In genomic region chr19:2495130-2495641, GRCh38 we compare ENCODE assay signal across 8 cellular contexts. TPM values are rescaled to one million over a fixed set of nuclear protein-coding genes. Genes with fewer than 3 reads are reported as not detected.
DNase-seq lines count a peak whose midpoint lies in the region; ATAC-seq, FAIRE-seq and TF ChIP-seq lines count a peak whose summit lies in the region.

No MANE protein-coding gene starts in this region.

- peaks cover 16% of the 10 kb centered on the region for H3K27me3 Mint-ChIP-seq in activated CD8-positive, alpha-beta T cell treated with anti-CD3 and anti-CD28 coated beads, Interleukin-2, amount 10 ng/mL, durations not matched to agents 7 days and 5 days (ENCODE audit: low read depth)

- peak overlapping the region; percentile 58 for H3K4me3 Mint-ChIP-seq in activated CD8-positive, alpha-beta T cell treated with anti-CD3 and anti-CD28 coated beads, Interleukin-2, amount 10 ng/mL, durations not matched to agents 7 days and 5 days

- POLR2A ChIA-PET in activated CD8-positive, alpha-beta T cell treated with anti-CD3 and anti-CD28 coated beads, Interleukin-2, amount 10 ng/mL, durations not matched to agents 7 days and 5 days (lab: Charles Lee), result interaction anchor here (4.3 kb wide), 1 partner anchor 18 kb away, joined by 25 read pairs; the partner anchor contains the start of gene GADD45B
- POLR2A ChIA-PET in HEK293T (lab: Yijun Ruan, JAX), result interaction anchor here (8.9 kb wide), 1 partner anchor 19 kb away, joined by 64 read pairs; the partner anchor contains the start of gene GADD45B

- peak; percentile 52 for ATAC-seq in activated CD8-positive, alpha-beta T cell treated with anti-CD3 and anti-CD28 coated beads, Interleukin-2, amount 10 ng/mL, durations not matched to agents 7 days and 5 days
- ATAC-seq in HG02623 (IDR thresholded peaks at IDR 0.05; ENCODE audit: unreplicated experiment), result no peak

- H3K27me3 ChIP-seq in neutrophil, result peaks cover 56% of the 10 kb centered on the region

- no peaks in the 10 kb centered on the region for H3K9me3 Mint-ChIP-seq in activated CD8-positive, alpha-beta T cell treated with anti-CD3 and anti-CD28 coated beads, Interleukin-2, amount 10 ng/mL, durations not matched to agents 7 days and 5 days (ENCODE audit: insufficient read depth)

- no peaks in the 10 kb centered on the region for H3K9me3 ChIP-seq in neutrophil

- no peak for FAIRE-seq in D721Med (lab: Jason Lieb, UNC)

- H3K27ac Mint-ChIP-seq in activated CD8-positive, alpha-beta T cell treated with anti-CD3 and anti-CD28 coated beads, Interleukin-2, amount 10 ng/mL, durations not matched to agents 7 days and 5 days, result no peak overlapping the region

- no peaks in the 10 kb centered on the region for H3K36me3 ChIP-seq in neutrophil

- H3K27ac ChIP-seq in neutrophil, result peak overlapping the region; percentile 9

- H3K4me1 ChIP-seq in neutrophil (ENCODE audit: control insufficient read depth in 1 of 2, insufficient read depth in 1 of 2, low read depth in 1 of 2, low read length in 1 of 2), result peaks cover 15 to 19% of the 10 kb centered on the region in 2 experiments

- CTCF ChIA-PET in activated CD8-positive, alpha-beta T cell treated with anti-CD3 and anti-CD28 coated beads, Interleukin-2, amount 10 ng/mL, durations not matched to agents 7 days and 5 days (lab: Charles Lee), result interaction anchor here (0.6 to 2.3 kb wide), 2 partner anchors 19 to 547 kb away, joined by 3 to 8 read pairs; partner anchors contain the start of gene GADD45B
- CTCF ChIA-PET in HEK293T (lab: Yijun Ruan, JAX), result no interaction called here

- no peaks in the 10 kb centered on the region for H3K36me3 Mint-ChIP-seq in activated CD8-positive, alpha-beta T cell treated with anti-CD3 and anti-CD28 coated beads, Interleukin-2, amount 10 ng/mL, durations not matched to agents 7 days and 5 days (ENCODE audit: low read depth)

- H3K4me1 Mint-ChIP-seq in activated CD8-positive, alpha-beta T cell treated with anti-CD3 and anti-CD28 coated beads, Interleukin-2, amount 10 ng/mL, durations not matched to agents 7 days and 5 days (ENCODE audit: low read depth), result peaks cover 45% of the 10 kb centered on the region

- TF ChIP-seq CTCF in neutrophil (IDR thresholded peaks at IDR 0.05), result no peak
- no peak for TF ChIP-seq CTCF in D721Med (IDR thresholded peaks at IDR 0.05; ENCODE audit: insufficient read depth, missing control alignments)

- DNase-seq in COLO668 (lab: John Stamatoyannopoulos, UW; ENCODE audit: unreplicated experiment) (peak; percentile 55), HT-29 (ENCODE audit: low spot score) (peak; percentile 69), globus pallidus (ENCODE audit: low spot score) (peak; percentile 38), D721Med (ENCODE audit: insufficient read length, low spot score) (no peak), HEK293T (ENCODE audit: extremely low spot score) (no peak)
- DNase-seq in activated CD8-positive, alpha-beta T cell treated with anti-CD3 and anti-CD28 coated beads, Interleukin-2, amount 10 ng/mL, durations not matched to agents 7 days and 5 days, result no peak

- H3K4me3 ChIP-seq in neutrophil (ENCODE audit: low read depth in 1 of 2, low read length in 1 of 2), result peak overlapping the region; percentile 71 to 76

TF ChIP-seq in HEK293T, 16 proteins besides CTCF, POLR2A, EP300 and RAD21:
- TF ChIP-seq FOXK2 (IDR thresholded peaks at IDR 0.05) (no peak), CTBP1 (IDR thresholded peaks at IDR 0.05; ENCODE audit: borderline replicate concordance) (no peak), LEF1 (IDR thresholded peaks at IDR 0.05; ENCODE audit: borderline replicate concordance) (no peak), PKNOX1 (IDR thresholded peaks at IDR 0.05) (no peak), FOXA1 (IDR thresholded peaks at IDR 0.05) (no peak), FOXM1 (IDR thresholded peaks at IDR 0.05; ENCODE audit: borderline replicate concordance) (no peak), SUZ12 (IDR thresholded peaks at IDR 0.05) (no peak), HDGF (IDR thresholded peaks at IDR 0.05; ENCODE audit: borderline replicate concordance) (no peak), TARDBP (IDR thresholded peaks at IDR 0.05) (no peak), L3MBTL2 (conservative IDR thresholded peaks at IDR 0.05) (no peak), NFRKB (IDR thresholded peaks at IDR 0.05) (no peak), SP1 (IDR thresholded peaks at IDR 0.05) (no peak), ARNT (IDR thresholded peaks at IDR 0.05) (no peak), ZNF384 (IDR thresholded peaks at IDR 0.05) (no peak), BHLHE40 (IDR thresholded peaks at IDR 0.05; ENCODE audit: borderline replicate concordance) (no peak), ELF4 (IDR thresholded peaks at IDR 0.05) (no peak)

RNA-seq across cellular contexts. Expression of gene GADD45B, which starts 19.3 kb away (rescaled TPM):
- total RNA-seq in HT-29 (2014; rRNA removed; shearing (Covaris generic)), result 15.2 and 21.8 TPM in 2 replicates
- total RNA-seq in activated CD8-positive, alpha-beta T cell treated with anti-CD3 and anti-CD28 coated beads, Interleukin-2, amount 10 ng/mL, durations not matched to agents 7 days and 5 days, result 10 to 100 TPM; 59.2 to 61.4 TPM

RNA-seq across cellular contexts. Expression of gene LMNB2, which starts 38.4 kb away (rescaled TPM):
- 210 and 212 TPM in 2 replicates for total RNA-seq in HT-29 (2014; rRNA removed; shearing (Covaris generic))
- 100 to 1,000 TPM; 108 to 119 TPM for total RNA-seq in activated CD8-positive, alpha-beta T cell treated with anti-CD3 and anti-CD28 coated beads, Interleukin-2, amount 10 ng/mL, durations not matched to agents 7 days and 5 days

Comparison
In these comparisons a context has a peak if more than half of its experiments do, and no peak if none do; other contexts are left out.
1. DNase-seq: peak in COLO668 (single experiment), HT-29 (single experiment) and globus pallidus (single experiment); none in activated CD8-positive, alpha-beta T cell treated with anti-CD3 and anti-CD28 coated beads, Interleukin-2, amount 10 ng/mL, durations not matched to agents 7 days and 5 days (single experiment), D721Med (single experiment) and HEK293T (single experiment).